Comparison of ENCODE assay signal across 15 cellular contexts in the genomic region with DNA sequence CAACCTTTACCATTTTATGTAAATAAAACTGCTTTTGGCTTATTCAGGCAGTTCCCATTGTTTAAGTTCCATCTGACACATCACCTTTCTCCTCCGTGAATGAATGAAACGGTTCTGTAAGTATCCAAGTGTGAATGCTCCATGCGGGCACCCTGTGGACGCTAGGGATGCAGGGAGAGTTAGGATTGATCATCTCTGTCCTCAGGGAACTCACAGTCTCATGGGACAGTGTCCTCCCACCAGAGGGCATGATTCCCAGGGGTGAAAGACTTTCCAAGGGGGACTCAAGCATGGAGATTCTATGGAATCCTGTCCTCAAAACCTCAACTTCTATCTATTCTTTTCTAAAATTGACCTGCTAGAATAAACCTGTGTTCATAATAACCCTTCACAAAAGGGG.
DNase-seq lines count a peak whose midpoint lies in the region; ATAC-seq and TF ChIP-seq lines count a peak whose summit lies in the region.
"Had no signal": no experiment of that assay in that cellular context is flagged by ENCODE, and none has a peak within 500 bp of the region (broad histone marks: within the 10 kb centered on the region; RNA-seq: fewer than 3 reads in every experiment).

No MANE protein-coding gene starts in this region.

- POLR2A ChIA-PET in BJ (lab: Charles Lee): no interaction called here

- CTCF ChIA-PET in BJ (lab: Yijun Ruan, JAX): no interaction called here

- DNase-seq in BJ (ENCODE audit: low read depth) (no peak), brain microvascular endothelial cell (no peak), kidney tubule cell (ENCODE audit: low spot score) (peak; percentile 31), dedifferentiated amniotic fluid mesenchymal stem cell (ENCODE audit: extremely low spot score) (no peak), NCI-H526 (lab: John Stamatoyannopoulos, UW) (no peak)
- DNase-seq: activated gamma-delta T cell; effector CD8-positive, alpha-beta T cell; left cardiac atrium; NCI-H1436 treated with DMSO at 0.1 percent for 48 hours; T-helper 9 cell had no signal

- TF ChIP-seq CTCF in BJ (IDR thresholded peaks at IDR 0.05; ENCODE audit: insufficient read depth, low read depth, low read length) (peak; percentile 41), brain microvascular endothelial cell (IDR thresholded peaks at IDR 0.05; ENCODE audit: low read depth, low read length, missing control alignments) (peak; percentile 52)

- no peaks in the 10 kb centered on the region for H3K36me3 ChIP-seq in BJ (ENCODE audit: control insufficient read depth, insufficient read depth, low read length)
- no peaks in the 10 kb centered on the region for H3K36me3 ChIP-seq in HUES48 (ENCODE audit: control insufficient read depth, insufficient read depth, low read length)
- H3K36me3 ChIP-seq in brain microvascular endothelial cell (replicated peaks): no peaks in the 10 kb centered on the region
- H3K36me3 ChIP-seq: ascending aorta had no signal

- no peak for ATAC-seq in HG02885 (IDR thresholded peaks at IDR 0.05; ENCODE audit: poor library complexity, unreplicated experiment)
- ATAC-seq in esophagus mucosa: no peak
- ATAC-seq: left cardiac atrium had no signal

- in situ Hi-C loops in brain microvascular endothelial cell (cut with HindIII; ENCODE audit: low pct_ligation_motif_present, low sequenced_read_pairs): no loop called here

- H3K27ac ChIP-seq in HUES48 (ENCODE audit: low read depth, low read length): peak overlapping the region; percentile 55
- no peak overlapping the region for H3K27ac ChIP-seq in brain microvascular endothelial cell
- H3K27ac ChIP-seq: ascending aorta; BLaER1 treated with 17β-estradiol and CSF1 and Interleukin-3, amounts not matched to agents 10 nM and 100 nM had no signal

- H3K4me1 ChIP-seq in HUES48 (ENCODE audit: control insufficient read depth, insufficient read depth, low read length): peaks cover 41% of the 10 kb centered on the region
- H3K4me1 ChIP-seq: ascending aorta had no signal

- H3K9me3 ChIP-seq in HUES48 (ENCODE audit: control insufficient read depth, insufficient read depth, low read length): no peaks in the 10 kb centered on the region
- H3K9me3 ChIP-seq: ascending aorta; BLaER1 treated with 17β-estradiol and CSF1 and Interleukin-3, amounts not matched to agents 10 nM and 100 nM had no signal

- H3K4me3 ChIP-seq in BJ (ENCODE audit: low read depth, low read length) (no peak overlapping the region), HUES48 (ENCODE audit: low read depth, low read length) (no peak overlapping the region), brain microvascular endothelial cell (ENCODE audit: low read depth, low read length) (no peak overlapping the region)
- H3K4me3 ChIP-seq: ascending aorta; BLaER1 treated with 17β-estradiol and CSF1 and Interleukin-3, amounts not matched to agents 10 nM and 100 nM had no signal

- H3K27me3 ChIP-seq in BJ (ENCODE audit: control insufficient read depth, insufficient read depth, low read length) (no peaks in the 10 kb centered on the region), HUES48 (ENCODE audit: control insufficient read depth, insufficient read depth, low read length) (no peaks in the 10 kb centered on the region), brain microvascular endothelial cell (replicated peaks) (no peaks in the 10 kb centered on the region)
- H3K27me3 ChIP-seq: ascending aorta; BLaER1 treated with 17β-estradiol and CSF1 and Interleukin-3, amounts not matched to agents 10 nM and 100 nM had no signal

- H3K9ac ChIP-seq in HUES48 (ENCODE audit: low read depth, low read length): no peak overlapping the region
- H3K9ac ChIP-seq: BLaER1 treated with 17β-estradiol and CSF1 and Interleukin-3, amounts not matched to agents 10 nM and 100 nM had no signal
